In genomic region chr2:40279001-40279400, GRCh38 we compare ENCODE assay signal across 17 cellular contexts.
DNase-seq lines count a peak whose midpoint lies in the region; ATAC-seq, FAIRE-seq and TF ChIP-seq lines count a peak whose summit lies in the region.
"Had no signal": no experiment of that assay in that cellular context is flagged by ENCODE, and none has a peak within 500 bp of the region (broad histone marks: within the 10 kb centered on the region; RNA-seq: fewer than 3 reads in every experiment).

No MANE protein-coding gene starts in this region.

- ATAC-seq in right cardiac atrium: peak; percentile 52 to 57
- no peak for ATAC-seq in WTC11
- no peak for ATAC-seq in HG02678 (IDR thresholded peaks at IDR 0.05; ENCODE audit: unreplicated experiment)
- ATAC-seq: GM12878; stimulated activated naive CD8-positive, alpha-beta T cell treated with anti-CD3 and anti-CD28 coated beads, Interleukin-15, Interleukin-2, amounts not matched to agents 100 U/mL and 50 U/mL, for 24 hours had no signal

- H3K27me3 ChIP-seq in right cardiac atrium (ENCODE audit: control insufficient read depth, insufficient read depth): no peaks in the 10 kb centered on the region
- no peaks in the 10 kb centered on the region for H3K27me3 ChIP-seq in small intestine (ENCODE audit: control insufficient read depth in 2 of 2, insufficient read depth in 2 of 2, low read length in 2 of 2)
- H3K27me3 ChIP-seq: neural progenitor cell had no signal

- H3K9me3 ChIP-seq in right cardiac atrium (ENCODE audit: control insufficient read depth, low read length) (no peaks in the 10 kb centered on the region), small intestine (ENCODE audit: control insufficient read depth, low read depth) (no peaks in the 10 kb centered on the region)

- no peak for FAIRE-seq in small intestine (lab: Jason Lieb, UNC)
- FAIRE-seq: GM12878 had no signal

- CTCF ChIA-PET in WTC11 (lab: Charles Lee): interaction anchor here (1.3 kb wide), 1 partner anchor 35 kb away, joined by 3 read pairs; no protein-coding TSS in a partner anchor

- H3K27ac Mint-ChIP-seq in WTC11: no peak overlapping the region
- H3K27ac Mint-ChIP-seq: activated T-cell treated with anti-CD3 and anti-CD28 coated beads, Interleukin-2, amount 50 U/mL, for 24 hours; neural progenitor cell had no signal

- WGBS in right cardiac atrium: 41% methylated on average over 2 of the region's 2 CpGs
- WGBS in small intestine, 3 donors: 47 to 49% (median 49%) methylated on average over 2 of the region's 2 CpGs

- POLR2A ChIA-PET in WTC11 (lab: Charles Lee): no interaction called here

- no peaks in the 10 kb centered on the region for H3K9me3 Mint-ChIP-seq in WTC11
- H3K9me3 Mint-ChIP-seq: activated T-cell treated with anti-CD3 and anti-CD28 coated beads, Interleukin-2, amount 50 U/mL, for 24 hours; neural progenitor cell had no signal

- H3K27ac ChIP-seq in right cardiac atrium (ENCODE audit: low read length): no peak overlapping the region
- H3K27ac ChIP-seq in small intestine (ENCODE audit: low read depth in 1 of 2, low read length in 1 of 2): no peak overlapping the region
- H3K27ac ChIP-seq: epithelial cell of prostate, neural progenitor cell, WERI-Rb-1 had no signal

- H3K4me3 ChIP-seq in WI38 (ENCODE audit: low read depth, low read length) (peak overlapping the region; percentile 34), right cardiac atrium (ENCODE audit: low read length) (peak overlapping the region; percentile 46), small intestine (ENCODE audit: low read depth in 1 of 2, low read length in 2 of 2) (no peak overlapping the region)
- H3K4me3 ChIP-seq: GM12878, neural progenitor cell had no signal

- H3K4me1 ChIP-seq in right cardiac atrium (ENCODE audit: control insufficient read depth, insufficient read depth, low read length) (peaks cover 4% of the 10 kb centered on the region), small intestine (ENCODE audit: control insufficient read depth in 2 of 2, insufficient read depth in 1 of 2, low read depth in 1 of 2, low read length in 1 of 2) (peaks cover 4% of the 10 kb centered on the region in 2 donors)
- H3K4me1 ChIP-seq: neural progenitor cell had no signal

- H3K4me1 Mint-ChIP-seq in WTC11: no peaks in the 10 kb centered on the region

- intact Hi-C loops in right cardiac atrium (cut with DNase I): no loop called here

- no peak overlapping the region for H3K4me3 Mint-ChIP-seq in WTC11
- H3K4me3 Mint-ChIP-seq: activated T-cell treated with anti-CD3 and anti-CD28 coated beads, Interleukin-2, amount 50 U/mL, for 24 hours; neural progenitor cell had no signal

- no peaks in the 10 kb centered on the region for H3K36me3 Mint-ChIP-seq in WTC11
- H3K36me3 Mint-ChIP-seq: neural progenitor cell had no signal

- no peaks in the 10 kb centered on the region for H3K27me3 Mint-ChIP-seq in WTC11 (ENCODE audit: low read depth)
- H3K27me3 Mint-ChIP-seq: activated T-cell treated with anti-CD3 and anti-CD28 coated beads, Interleukin-2, amount 50 U/mL, for 24 hours had no signal

- no peak for TF ChIP-seq CTCF in WI38 (IDR thresholded peaks at IDR 0.05; ENCODE audit: low read depth, low read length)
- TF ChIP-seq CTCF in WTC11 (IDR thresholded peaks at IDR 0.05): no peak

- H3K36me3 ChIP-seq in small intestine (ENCODE audit: control insufficient read depth in 2 of 2, insufficient read depth in 2 of 2, low read length in 2 of 2): no peaks in the 10 kb centered on the region
- H3K36me3 ChIP-seq: neural progenitor cell, WERI-Rb-1 had no signal

- DNase-seq in HCEC 1CT (peak; percentile 52), right cardiac atrium (no peak), small intestine (peak; percentile 19), G401 (ENCODE audit: low spot score) (no peak), WTC11 (ENCODE audit: low spot score) (no peak), islet precursor cell (no peak)
- DNase-seq: activated T-cell treated with anti-CD3 and anti-CD28 coated beads, Interleukin-2, amount 50 U/mL, for 24 hours; NCI-H226; SHP77; stimulated activated CD4-positive, alpha-beta T cell treated with anti-CD3 and anti-CD28 coated beads, Interleukin-2, amount 100 ng/mL, for 24 hours; stimulated activated naive CD8-positive, alpha-beta T cell treated with anti-CD3 and anti-CD28 coated beads, Interleukin-15, Interleukin-2, amounts not matched to agents 100 U/mL and 50 U/mL, for 24 hours; WERI-Rb-1 had no signal

- in situ Hi-C loops in G401 (cut with HindIII; ENCODE audit: low sequenced_read_pairs): no loop called here

TF ChIP-seq in WTC11, 78 proteins besides CTCF, POLR2A, EP300 and RAD21:
- TF ChIP-seq KAT7 (CRISPR knock-in tag; IDR thresholded peaks at IDR 0.05; ENCODE audit: borderline replicate concordance): no peak
- no peak for TF ChIP-seq ERG (CRISPR knock-in tag; IDR thresholded peaks at IDR 0.05)
- no peak for TF ChIP-seq ZMAT4 (CRISPR knock-in tag; IDR thresholded peaks at IDR 0.05)
- no peak for TF ChIP-seq NFATC4 (CRISPR knock-in tag; IDR thresholded peaks at IDR 0.05)
- TF ChIP-seq PRRX2 (CRISPR knock-in tag; IDR thresholded peaks at IDR 0.05): no peak
- no peak for TF ChIP-seq GRHL2 (CRISPR knock-in tag; IDR thresholded peaks at IDR 0.05; ENCODE audit: insufficient replicate concordance, severe bottlenecking)

Comparison
In these comparisons a context has a peak if more than half of its experiments do, and no peak if none do; other contexts are left out.
1. DNase-seq: peak in HCEC 1CT (single experiment) and small intestine (single experiment); none in right cardiac atrium (0 of 3), G401 (single experiment), WTC11 (single experiment) and islet precursor cell (single experiment).
2. H3K4me3 ChIP-seq: peak in WI38 (single experiment) and right cardiac atrium (single experiment); none in small intestine (0 of 2).
3. ATAC-seq: peak in right cardiac atrium (2 of 2); none in WTC11 (single experiment) and HG02678 (single experiment).